30 cellular contexts compared by ENCODE assay signal in the genomic region with DNA sequence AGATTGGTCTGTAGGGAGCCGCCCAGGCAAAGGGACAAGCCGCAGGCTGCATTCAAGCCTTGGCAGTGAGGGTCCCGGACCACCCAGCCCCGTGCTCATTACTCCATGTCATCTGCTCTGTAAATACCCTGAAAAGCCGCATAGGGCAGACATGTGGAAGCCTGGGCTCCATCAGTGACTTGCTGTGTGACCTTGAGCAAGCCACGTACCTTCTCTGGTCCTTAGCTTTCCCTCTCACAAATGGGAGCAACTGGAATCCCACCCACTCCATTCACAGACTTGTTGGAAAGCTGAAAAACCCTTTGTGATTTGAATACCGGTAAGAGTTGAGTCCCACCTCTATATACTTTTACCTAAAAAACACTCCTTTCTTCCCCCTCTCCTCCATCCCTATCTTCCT. TPM values are rescaled to one million over a fixed set of nuclear protein-coding genes. Genes with fewer than 3 reads are reported as not detected.
"Had no signal": no experiment of that assay in that cellular context is flagged by ENCODE, and none has a peak within 500 bp of the region (broad histone marks: within the 10 kb centered on the region; RNA-seq: fewer than 3 reads in every experiment).

No MANE protein-coding gene starts in this region.

- H3K4me1 ChIP-seq: foreskin keratinocyte had no signal

- H3K9me3 ChIP-seq: esophagus muscularis mucosa, gastrocnemius medialis had no signal

- DNase-seq: activated CD4-positive, alpha-beta memory T cell treated with anti-CD3 and anti-CD28 coated beads, Interleukin-2, amount 10 ng/mL, durations not matched to agents 7 days and 5 days; activated CD4-positive, alpha-beta T cell treated with anti-CD3 and anti-CD28 coated beads for 1 hour; activated CD4-positive, alpha-beta T cell treated with anti-CD3 and anti-CD28 coated beads for 4 hours; activated CD4-positive, alpha-beta T cell treated with anti-CD3 and anti-CD28 coated beads, Interleukin-2, amount 10 ng/mL, durations not matched to agents 7 days and 5 days; activated CD4-positive, alpha-beta T cell treated with anti-CD3 and anti-CD28 coated beads, Interleukin-2, amount 50 U/mL, for 4 hours; activated effector memory CD4-positive, alpha-beta T cell treated with Interleukin-2 at 50 U/mL for 16 hours; activated gamma-delta T cell treated with Interleukin-2 at 50 U/mL for 16 hours; activated naive CD4-positive, alpha-beta T cell treated with anti-CD3 and anti-CD28 coated beads, Interleukin-2, amount 50 U/mL, for 16 hours; activated naive CD4-positive, alpha-beta T cell treated with Interleukin-2 at 50 U/mL for 16 hours; activated T-cell treated with anti-CD3 and anti-CD28 coated beads, Interleukin-2, amount 50 U/mL, for 24 hours; activated T-cell treated with anti-CD3 and anti-CD28 coated beads, Interleukin-2, amount 50 U/mL, for 72 hours; amniotic stem cell; anterior cingulate cortex; brain microvascular endothelial cell; caudate nucleus; cortex of kidney; dermis blood vessel endothelial cell; effector CD4-positive, alpha-beta T cell; effector memory CD8-positive, alpha-beta T cell; erythroblast; foreskin keratinocyte; gastrocnemius medialis; T-helper 1 cell; T-helper 2 cell had no signal

- H3K4me1 Mint-ChIP-seq: WTC11 had no signal

- H3K36me3 ChIP-seq: gastrocnemius medialis had no signal

- H3K27me3 ChIP-seq: brain microvascular endothelial cell, esophagus muscularis mucosa, foreskin keratinocyte, gastrocnemius medialis had no signal

- H3K27ac ChIP-seq: brain microvascular endothelial cell, esophagus muscularis mucosa, foreskin keratinocyte, gastrocnemius medialis had no signal

- H3K4me3 ChIP-seq: esophagus muscularis mucosa, gastrocnemius medialis had no signal

- H3K9me3 Mint-ChIP-seq: activated CD4-positive, alpha-beta memory T cell treated with anti-CD3 and anti-CD28 coated beads, Interleukin-2, amount 10 ng/mL, durations not matched to agents 7 days and 5 days; activated CD4-positive, alpha-beta T cell treated with anti-CD3 and anti-CD28 coated beads, Interleukin-2, amount 10 ng/mL, durations not matched to agents 7 days and 5 days; activated T-cell treated with anti-CD3 and anti-CD28 coated beads, Interleukin-2, amount 50 U/mL, for 24 hours; activated T-cell treated with anti-CD3 and anti-CD28 coated beads, Interleukin-2, amount 50 U/mL, for 72 hours; effector memory CD8-positive, alpha-beta T cell; WTC11 had no signal

- H3K27ac Mint-ChIP-seq: activated CD4-positive, alpha-beta memory T cell treated with anti-CD3 and anti-CD28 coated beads, Interleukin-2, amount 10 ng/mL, durations not matched to agents 7 days and 5 days; activated CD4-positive, alpha-beta T cell treated with anti-CD3 and anti-CD28 coated beads, Interleukin-2, amount 10 ng/mL, durations not matched to agents 7 days and 5 days; activated naive CD8-positive, alpha-beta T cell; activated T-cell treated with anti-CD3 and anti-CD28 coated beads, Interleukin-2, amount 50 U/mL, for 24 hours; activated T-cell treated with anti-CD3 and anti-CD28 coated beads, Interleukin-2, amount 50 U/mL, for 72 hours; WTC11 had no signal

- FAIRE-seq: astrocyte, colon had no signal

- ATAC-seq: activated T-cell treated with anti-CD3 and anti-CD28 coated beads, Interleukin-2, amount 50 U/mL, for 72 hours; effector memory CD8-positive, alpha-beta T cell; foreskin keratinocyte; gastrocnemius medialis had no signal

- H3K4me3 Mint-ChIP-seq: activated CD4-positive, alpha-beta memory T cell treated with anti-CD3 and anti-CD28 coated beads, Interleukin-2, amount 10 ng/mL, durations not matched to agents 7 days and 5 days; activated CD4-positive, alpha-beta T cell treated with anti-CD3 and anti-CD28 coated beads, Interleukin-2, amount 10 ng/mL, durations not matched to agents 7 days and 5 days; activated naive CD8-positive, alpha-beta T cell; activated T-cell treated with anti-CD3 and anti-CD28 coated beads, Interleukin-2, amount 50 U/mL, for 24 hours; activated T-cell treated with anti-CD3 and anti-CD28 coated beads, Interleukin-2, amount 50 U/mL, for 72 hours; effector memory CD8-positive, alpha-beta T cell; WTC11 had no signal

- H3K27me3 Mint-ChIP-seq: activated CD4-positive, alpha-beta memory T cell treated with anti-CD3 and anti-CD28 coated beads, Interleukin-2, amount 10 ng/mL, durations not matched to agents 7 days and 5 days; activated CD4-positive, alpha-beta T cell treated with anti-CD3 and anti-CD28 coated beads, Interleukin-2, amount 10 ng/mL, durations not matched to agents 7 days and 5 days; activated naive CD8-positive, alpha-beta T cell; activated T-cell treated with anti-CD3 and anti-CD28 coated beads, Interleukin-2, amount 50 U/mL, for 24 hours; effector memory CD8-positive, alpha-beta T cell had no signal

RNA-seq across cellular contexts. Expression of a gene that starts 35.3 kb away (rescaled TPM):
- total RNA-seq: astrocyte, chondrocyte, dermis blood vessel endothelial cell, foreskin keratinocyte had no signal
- polyA plus RNA-seq: foreskin keratinocyte had no signal
